1 cellular context compared by ENCODE assay signal in the genomic region with DNA sequence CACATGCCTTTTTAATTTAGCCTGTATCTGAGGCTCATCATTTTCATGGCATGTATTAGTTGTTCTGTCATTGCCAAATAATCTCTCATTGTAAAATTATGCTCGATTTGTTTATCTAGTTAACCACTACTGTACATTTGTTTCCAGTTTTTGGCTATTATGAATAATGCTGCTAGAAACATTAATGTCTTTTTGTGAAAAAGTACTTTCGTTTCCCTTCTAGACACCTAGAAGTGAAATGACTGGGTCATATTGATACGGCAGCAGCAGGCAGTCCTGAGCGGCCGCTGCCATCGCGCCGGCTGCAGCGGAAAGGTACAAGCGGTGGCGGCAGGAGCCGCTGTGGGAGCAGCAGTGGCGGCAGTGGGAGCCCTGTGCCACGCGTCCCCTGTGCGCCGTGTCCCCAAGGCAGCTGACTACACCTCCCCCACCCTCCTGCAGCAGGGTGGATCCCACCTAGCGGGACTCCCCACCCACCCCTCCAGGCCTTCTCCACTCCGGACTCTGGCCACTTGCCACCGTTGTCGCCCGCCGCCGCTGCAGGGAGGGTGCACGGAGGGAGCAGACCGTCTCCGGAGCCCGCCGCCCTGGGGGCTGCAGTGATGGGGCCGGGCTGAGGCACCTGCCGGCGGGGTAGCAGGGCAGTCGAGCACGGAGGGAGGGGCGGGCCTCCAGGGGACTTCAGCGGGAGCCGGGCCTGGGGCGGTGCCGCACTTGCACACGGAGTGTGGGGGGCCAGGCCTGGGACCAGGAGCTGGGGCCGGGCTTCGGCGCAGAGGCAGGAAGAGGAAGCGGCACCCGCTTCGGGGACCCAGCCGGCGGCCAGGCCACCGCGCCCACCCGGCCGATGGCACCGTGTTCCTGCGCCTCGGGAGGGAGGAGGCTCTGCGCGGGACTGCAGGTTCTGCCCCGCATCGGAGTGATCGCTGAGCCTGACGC.
TF ChIP-seq lines count a peak whose summit lies in the region.

No MANE protein-coding gene starts in this region.

TF ChIP-seq in K562, 482 proteins besides CTCF, POLR2A, EP300 and RAD21 (continued from another document):
- TF ChIP-seq, protein P1, sequence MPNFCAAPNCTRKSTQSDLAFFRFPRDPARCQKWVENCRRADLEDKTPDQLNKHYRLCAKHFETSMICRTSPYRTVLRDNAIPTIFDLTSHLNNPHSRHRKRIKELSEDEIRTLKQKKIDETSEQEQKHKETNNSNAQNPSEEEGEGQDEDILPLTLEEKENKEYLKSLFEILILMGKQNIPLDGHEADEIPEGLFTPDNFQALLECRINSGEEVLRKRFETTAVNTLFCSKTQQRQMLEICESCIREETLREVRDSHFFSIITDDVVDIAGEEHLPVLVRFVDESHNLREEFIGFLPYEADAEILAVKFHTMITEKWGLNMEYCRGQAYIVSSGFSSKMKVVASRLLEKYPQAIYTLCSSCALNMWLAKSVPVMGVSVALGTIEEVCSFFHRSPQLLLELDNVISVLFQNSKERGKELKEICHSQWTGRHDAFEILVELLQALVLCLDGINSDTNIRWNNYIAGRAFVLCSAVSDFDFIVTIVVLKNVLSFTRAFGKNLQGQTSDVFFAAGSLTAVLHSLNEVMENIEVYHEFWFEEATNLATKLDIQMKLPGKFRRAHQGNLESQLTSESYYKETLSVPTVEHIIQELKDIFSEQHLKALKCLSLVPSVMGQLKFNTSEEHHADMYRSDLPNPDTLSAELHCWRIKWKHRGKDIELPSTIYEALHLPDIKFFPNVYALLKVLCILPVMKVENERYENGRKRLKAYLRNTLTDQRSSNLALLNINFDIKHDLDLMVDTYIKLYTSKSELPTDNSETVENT (CRISPR knock-in tag; IDR thresholded peaks at IDR 0.05) = no peak
- TF ChIP-seq, protein P2, sequence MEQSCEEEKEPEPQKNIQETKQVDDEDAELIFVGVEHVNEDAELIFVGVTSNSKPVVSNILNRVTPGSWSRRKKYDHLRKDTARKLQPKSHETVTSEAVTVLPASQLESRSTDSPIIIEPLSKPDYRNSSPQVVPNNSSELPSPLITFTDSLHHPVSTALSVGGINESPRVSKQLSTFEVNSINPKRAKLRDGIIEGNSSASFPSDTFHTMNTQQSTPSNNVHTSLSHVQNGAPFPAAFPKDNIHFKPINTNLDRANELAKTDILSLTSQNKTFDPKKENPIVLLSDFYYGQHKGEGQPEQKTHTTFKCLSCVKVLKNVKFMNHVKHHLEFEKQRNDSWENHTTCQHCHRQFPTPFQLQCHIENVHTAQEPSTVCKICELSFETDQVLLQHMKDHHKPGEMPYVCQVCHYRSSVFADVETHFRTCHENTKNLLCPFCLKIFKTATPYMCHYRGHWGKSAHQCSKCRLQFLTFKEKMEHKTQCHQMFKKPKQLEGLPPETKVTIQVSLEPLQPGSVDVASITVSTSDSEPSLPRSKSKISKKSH (CRISPR knock-in tag; IDR thresholded peaks at IDR 0.05) = no peak
- TF ChIP-seq, protein P3, sequence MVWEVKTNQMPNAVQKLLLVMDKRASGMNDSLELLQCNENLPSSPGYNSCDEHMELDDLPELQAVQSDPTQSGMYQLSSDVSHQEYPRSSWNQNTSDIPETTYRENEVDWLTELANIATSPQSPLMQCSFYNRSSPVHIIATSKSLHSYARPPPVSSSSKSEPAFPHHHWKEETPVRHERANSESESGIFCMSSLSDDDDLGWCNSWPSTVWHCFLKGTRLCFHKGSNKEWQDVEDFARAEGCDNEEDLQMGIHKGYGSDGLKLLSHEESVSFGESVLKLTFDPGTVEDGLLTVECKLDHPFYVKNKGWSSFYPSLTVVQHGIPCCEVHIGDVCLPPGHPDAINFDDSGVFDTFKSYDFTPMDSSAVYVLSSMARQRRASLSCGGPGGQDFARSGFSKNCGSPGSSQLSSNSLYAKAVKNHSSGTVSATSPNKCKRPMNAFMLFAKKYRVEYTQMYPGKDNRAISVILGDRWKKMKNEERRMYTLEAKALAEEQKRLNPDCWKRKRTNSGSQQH (CRISPR knock-in tag; IDR thresholded peaks at IDR 0.05) = no peak
- TF ChIP-seq KLF13 (tag; IDR thresholded peaks at IDR 0.05; ENCODE audit: borderline replicate concordance, low read depth) (no peak), SRSF7 (optimal IDR thresholded peaks at IDR 0.05; ENCODE audit: low read depth, low read length) (no peak), ZKSCAN1 (IDR thresholded peaks at IDR 0.05; ENCODE audit: low read depth, low read length) (no peak), ZNF143 (CRISPR knock-in tag; IDR thresholded peaks at IDR 0.05) (no peak), HNRNPL (IDR thresholded peaks at IDR 0.05; ENCODE audit: low read depth, low read length) (no peak), SMARCA4 (IDR thresholded peaks at IDR 0.05) (no peak), KDM4B (IDR thresholded peaks at IDR 0.05; ENCODE audit: borderline replicate concordance in 2 of 2, low read depth in 1 of 2) (no peak), MAFF (IDR thresholded peaks at IDR 0.05; ENCODE audit: low read length) (no peak)
- TF ChIP-seq, protein P4, sequence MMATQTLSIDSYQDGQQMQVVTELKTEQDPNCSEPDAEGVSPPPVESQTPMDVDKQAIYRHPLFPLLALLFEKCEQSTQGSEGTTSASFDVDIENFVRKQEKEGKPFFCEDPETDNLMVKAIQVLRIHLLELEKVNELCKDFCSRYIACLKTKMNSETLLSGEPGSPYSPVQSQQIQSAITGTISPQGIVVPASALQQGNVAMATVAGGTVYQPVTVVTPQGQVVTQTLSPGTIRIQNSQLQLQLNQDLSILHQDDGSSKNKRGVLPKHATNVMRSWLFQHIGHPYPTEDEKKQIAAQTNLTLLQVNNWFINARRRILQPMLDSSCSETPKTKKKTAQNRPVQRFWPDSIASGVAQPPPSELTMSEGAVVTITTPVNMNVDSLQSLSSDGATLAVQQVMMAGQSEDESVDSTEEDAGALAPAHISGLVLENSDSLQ (IDR thresholded peaks at IDR 0.05) = no peak
